Comparison of ENCODE assay signal across 8 cellular contexts in genomic region chrX:77785746-77786548, GRCh38. TPM values are rescaled to one million over a fixed set of nuclear protein-coding genes. Genes with fewer than 3 reads are reported as not detected.
DNase-seq lines count a peak whose midpoint lies in the region; ATAC-seq and TF ChIP-seq lines count a peak whose summit lies in the region.

TSS of gene ATRX (minus strand) at chrX:77786216. CDS start at chrX:77786001, 215 bp downstream.

- H3K27ac Mint-ChIP-seq in progenitor cell of endocrine pancreas, result peak within 1 kb of the TSS; percentile 100

- H3K4me1 ChIP-seq in left ventricle myocardium inferior, result peaks cover 34% of the 10 kb centered on the region

- H3K9me3 Mint-ChIP-seq in progenitor cell of endocrine pancreas (ENCODE audit: low read depth), result peaks cover 6% of the 10 kb centered on the region

- no peaks in the 10 kb centered on the region for H3K27me3 ChIP-seq in left ventricle myocardium inferior (ENCODE audit: low read depth)

- H3K4me3 ChIP-seq in left ventricle myocardium inferior, result peak within 1 kb of the TSS; percentile 75

- H3K4me3 Mint-ChIP-seq in progenitor cell of endocrine pancreas (ENCODE audit: low read depth), result peak within 1 kb of the TSS; percentile 97

- peaks cover 9% of the 10 kb centered on the region for H3K4me1 Mint-ChIP-seq in progenitor cell of endocrine pancreas (ENCODE audit: low read depth)

- ATAC-seq in HG02642 (IDR thresholded peaks at IDR 0.05; ENCODE audit: poor library complexity, unreplicated experiment), result peak; percentile 97

- TF ChIP-seq CTCF in GM10266 (IDR thresholded peaks at IDR 0.05; ENCODE audit: control insufficient read depth, insufficient read depth, low read depth, missing control alignments), result no peak
- no peak for TF ChIP-seq CTCF in left ventricle myocardium inferior (IDR thresholded peaks at IDR 0.05; ENCODE audit: borderline replicate concordance)
- TF ChIP-seq CTCF in progenitor cell of endocrine pancreas (IDR thresholded peaks at IDR 0.05; ENCODE audit: unreplicated experiment), result no peak

- no peaks in the 10 kb centered on the region for H3K36me3 ChIP-seq in left ventricle myocardium inferior

- intact Hi-C loops in left ventricle myocardium inferior (cut with micrococcal nuclease), result no loop called here

- H3K27ac ChIP-seq in left ventricle myocardium inferior (replicated peaks), result peak within 1 kb of the TSS; percentile 90

- no peaks in the 10 kb centered on the region for H3K27me3 Mint-ChIP-seq in progenitor cell of endocrine pancreas

- DNase-seq in GM10266 (ENCODE audit: extremely low spot score) (peak; percentile 74), NCI-H1417 treated with DMSO at 0.1 percent for 48 hours (lab: John Stamatoyannopoulos, UW) (peak; percentile 20), T-helper 1 cell (peak; percentile 56 to 86 (median 68)), amniotic epithelial cell (ENCODE audit: low read depth) (peak; percentile 76), left ventricle myocardium inferior (peak; percentile 59), progenitor cell of endocrine pancreas (ENCODE audit: low spot score, unreplicated experiment) (peak; percentile 33), ureter (ENCODE audit: low spot score) (peak; percentile 76)

- no peaks in the 10 kb centered on the region for H3K9me3 ChIP-seq in left ventricle myocardium inferior (replicated peaks)

- no peaks in the 10 kb centered on the region for H3K36me3 Mint-ChIP-seq in progenitor cell of endocrine pancreas (ENCODE audit: insufficient read depth)

RNA-seq across cellular contexts. Expression of gene ATRX, which starts in this region (rescaled TPM):
- total RNA-seq in left ventricle myocardium inferior, result 82.2 TPM
- 153 and 167 TPM in 2 replicates for total RNA-seq in progenitor cell of endocrine pancreas
- 105 TPM for total RNA-seq in ureter

Comparison
In these comparisons a context has a peak if more than half of its experiments do, and no peak if none do; other contexts are left out.
1. Peak in every context shown above with its lines: DNase-seq, ATAC-seq, H3K4me3 ChIP-seq and H3K27ac ChIP-seq.
2. DNase-seq: peak in every context shown above with its lines; median percentile 76 in amniotic epithelial cell; 76 in ureter; 74 in GM10266; 68 in T-helper 1 cell; 59 in left ventricle myocardium inferior; 33 in progenitor cell of endocrine pancreas; 20 in NCI-H1417 treated with DMSO at 0.1 percent for 48 hours.